In genomic region chr11:124676386-124676785, GRCh38 we compare ENCODE assay signal across 11 cellular contexts. TPM values are rescaled to one million over a fixed set of nuclear protein-coding genes. Genes with fewer than 3 reads are reported as not detected.
DNase-seq lines count a peak whose midpoint lies in the region; ATAC-seq, FAIRE-seq and TF ChIP-seq lines count a peak whose summit lies in the region.
"Had no signal": no experiment of that assay in that cellular context is flagged by ENCODE, and none has a peak within 500 bp of the region (broad histone marks: within the 10 kb centered on the region; RNA-seq: fewer than 3 reads in every experiment).

No MANE protein-coding gene starts in this region.

- no peak for TF ChIP-seq POLR2A in transverse colon (IDR thresholded peaks at IDR 0.05)

- H3K27me3 ChIP-seq in brain microvascular endothelial cell (replicated peaks) (no peaks in the 10 kb centered on the region), transverse colon (no peaks in the 10 kb centered on the region)
- H3K27me3 ChIP-seq: hepatocyte had no signal

- no peak overlapping the region for H3K9ac ChIP-seq in kidney (ENCODE audit: low read length in 2 of 2)

- in situ Hi-C loops in brain microvascular endothelial cell (cut with HindIII; ENCODE audit: low pct_ligation_motif_present, low sequenced_read_pairs) (no loop called here), transverse colon (cut with MboI; ENCODE audit: low pct_ligation_motif_present in 1 of 4, low pct_unique_long_range_greater_than_20kb in 1 of 4, low sequenced_read_pairs in 3 of 4) (no loop called here)

- intact Hi-C loops in kidney (cut with DNase I) (no loop called here), transverse colon (cut with DNase I; ENCODE audit: low total_unique reads) (no loop called here)

- H3K4me1 ChIP-seq in kidney (ENCODE audit: control insufficient read depth in 1 of 2, insufficient read depth in 1 of 2, low read depth in 1 of 2, low read length in 2 of 2) (peaks cover 6 to 7% of the 10 kb centered on the region in 2 donors), transverse colon (peaks cover 8 to 44% (median 14%) of the 10 kb centered on the region in 4 donors)

- no peak for TF ChIP-seq CTCF in HFF-Myc (IDR thresholded peaks at IDR 0.05; ENCODE audit: low read depth, low read length, missing control alignments)
- no peak for TF ChIP-seq CTCF in brain microvascular endothelial cell (IDR thresholded peaks at IDR 0.05; ENCODE audit: low read depth, low read length, missing control alignments)
- TF ChIP-seq CTCF in kidney (IDR thresholded peaks at IDR 0.05; ENCODE audit: borderline replicate concordance, extremely low read depth, insufficient read depth), result no peak
- TF ChIP-seq CTCF in transverse colon (IDR thresholded peaks at IDR 0.05), result no peak

- TF ChIP-seq EP300 in transverse colon (IDR thresholded peaks at IDR 0.05; ENCODE audit: low read depth), result no peak

- no peaks in the 10 kb centered on the region for H3K36me3 ChIP-seq in brain microvascular endothelial cell (replicated peaks)
- no peaks in the 10 kb centered on the region for H3K36me3 ChIP-seq in kidney (ENCODE audit: control insufficient read depth in 1 of 2, insufficient read depth in 2 of 2, low read length in 2 of 2)
- no peaks in the 10 kb centered on the region for H3K36me3 ChIP-seq in transverse colon

- ATAC-seq in GM21381 (IDR thresholded peaks at IDR 0.05; ENCODE audit: unreplicated experiment), result no peak
- ATAC-seq: naive thymus-derived CD4-positive, alpha-beta T cell had no signal

- H3K9me3 ChIP-seq in kidney (ENCODE audit: control insufficient read depth in 1 of 2, low read length in 2 of 2), result no peaks in the 10 kb centered on the region
- no peaks in the 10 kb centered on the region for H3K9me3 ChIP-seq in transverse colon

- DNase-seq in HFF-Myc (ENCODE audit: extremely low read depth, low read depth) (peak; percentile 24), brain microvascular endothelial cell (peak; percentile 8), kidney (no peak), transverse colon (peak; percentile 52), hypothalamus (lab: John Stamatoyannopoulos, UW) (no peak), GM19240 (ENCODE audit: insufficient read length, low spot score) (no peak)
- DNase-seq: activated T-cell treated with anti-CD3 and anti-CD28 coated beads, Interleukin-2, amount 50 U/mL, for 24 hours; naive thymus-derived CD4-positive, alpha-beta T cell; NCI-H2081 had no signal

- FAIRE-seq in kidney (lab: Jason Lieb, UNC), result peak; percentile 49

- no peak overlapping the region for H3K4me3 ChIP-seq in HFF-Myc (replicated peaks; ENCODE audit: low read depth, low read length)
- no peak overlapping the region for H3K4me3 ChIP-seq in brain microvascular endothelial cell (ENCODE audit: low read depth, low read length)
- H3K4me3 ChIP-seq in kidney (ENCODE audit: low read length in 2 of 2), result no peak overlapping the region
- H3K4me3 ChIP-seq in transverse colon, result no peak overlapping the region
- H3K4me3 ChIP-seq: hepatocyte had no signal

- no peak overlapping the region for H3K27ac ChIP-seq in brain microvascular endothelial cell
- peak overlapping the region in 1 of 2 donors; percentile 9 for H3K27ac ChIP-seq in kidney (ENCODE audit: low read depth in 2 of 2, low read length in 2 of 2)
- H3K27ac ChIP-seq in transverse colon, result peak overlapping the region; percentile 59 to 72 (median 61)
- H3K27ac ChIP-seq: hepatocyte had no signal

- WGBS in transverse colon (ENCODE audit: low coverage in 1 of 2), 2 donors, result 11 to 38% methylated on average over 2 of the region's 2 CpGs

RNA-seq across cellular contexts. Expression of gene SPA17, which starts 2.7 kb away (rescaled TPM):
- total RNA-seq in kidney, result 10.7 TPM
- 23.7 TPM for polyA plus RNA-seq in kidney (ENCODE audit: insufficient read depth, low read depth, low replicate concordance)
- 1 to 10 TPM; 1.6 to 9.0 (median 6.1) TPM for total RNA-seq in transverse colon

RNA-seq across cellular contexts. Expression of gene SIAE, which starts 2.8 kb away (rescaled TPM):
- total RNA-seq in kidney (59.7 TPM), transverse colon (100 to 1,000 TPM in 1 of 4 donors, 10 to 100 TPM in 3; 38.4 to 183 (median 81.2) TPM)
- 53.2 TPM for polyA plus RNA-seq in kidney (ENCODE audit: insufficient read depth, low read depth, low replicate concordance)

RNA-seq across cellular contexts. Expression of gene TBRG1, which starts 53.7 kb away (rescaled TPM):
- total RNA-seq in kidney (35.6 TPM), transverse colon (10 to 100 TPM; 19.8 to 44.0 (median 30.3) TPM)
- 23.3 TPM for polyA plus RNA-seq in kidney (ENCODE audit: insufficient read depth, low read depth, low replicate concordance)

Comparison
In these comparisons a context has a peak if more than half of its experiments do, and no peak if none do; other contexts are left out.
1. DNase-seq: peak in HFF-Myc (single experiment), brain microvascular endothelial cell (single experiment) and transverse colon (single experiment); none in kidney (single experiment), hypothalamus (0 of 51) and GM19240 (single experiment).